ENCODE assay signal across 25 cellular contexts in genomic region chr13:108776650-108777049, GRCh38.
"Had no signal": no experiment of that assay in that cellular context is flagged by ENCODE, and none has a peak within 500 bp of the region (broad histone marks: within the 10 kb centered on the region; RNA-seq: fewer than 3 reads in every experiment).

No MANE protein-coding gene starts in this region.

- H3K4me1 ChIP-seq: left lung, lower lobe of right lung, pancreas, prostate gland, sigmoid colon, spleen, suprapubic skin, tibial artery, uterus had no signal

- ATAC-seq: left colon; left lung; lower lobe of right lung; naive thymus-derived CD8-positive, alpha-beta T cell; right cardiac atrium; stimulated activated effector memory CD8-positive, alpha-beta T cell treated with anti-CD3 and anti-CD28 coated beads, Interleukin-12 subunit alpha, Interleukin-12 subunit beta, amount 100 ng/mL, for 72 hours had no signal

- FAIRE-seq: islet of Langerhans, kidney, pancreas, small intestine had no signal

- H3K27me3 ChIP-seq: left lung, pancreas, sigmoid colon, spleen, suprapubic skin, tibial artery, uterus had no signal

- H3K27ac ChIP-seq: left lung, lower lobe of right lung, pancreas, prostate gland, sigmoid colon, spleen, suprapubic skin, thoracic aorta, tibial artery, uterus had no signal

- H3K36me3 ChIP-seq: left lung, lower lobe of right lung, pancreas, prostate gland, sigmoid colon, spleen, suprapubic skin, thoracic aorta, tibial artery, uterus had no signal

- DNase-seq: hippocampal formation; immature natural killer cell; kidney; left colon; left lung; lower lobe of right lung; mammary epithelial cell; naive thymus-derived CD8-positive, alpha-beta T cell; nucleus accumbens; pancreas; posterior cingulate gyrus; retina; right cardiac atrium; sigmoid colon; small intestine; spleen; stimulated activated CD4-positive, alpha-beta T cell treated with anti-CD3 and anti-CD28 coated beads, Interleukin-4, amount 100 ng/mL, for 24 hours; stimulated activated naive CD4-positive, alpha-beta T cell; tibial artery; uterus had no signal

- H3K4me3 ChIP-seq: left lung, lower lobe of right lung, pancreas, prostate gland, sigmoid colon, spleen, suprapubic skin, thoracic aorta, tibial artery, uterus had no signal

- H3K9me3 ChIP-seq: left lung, lower lobe of right lung, pancreas, prostate gland, sigmoid colon, suprapubic skin, thoracic aorta, tibial artery, uterus had no signal
